In the genomic region with DNA sequence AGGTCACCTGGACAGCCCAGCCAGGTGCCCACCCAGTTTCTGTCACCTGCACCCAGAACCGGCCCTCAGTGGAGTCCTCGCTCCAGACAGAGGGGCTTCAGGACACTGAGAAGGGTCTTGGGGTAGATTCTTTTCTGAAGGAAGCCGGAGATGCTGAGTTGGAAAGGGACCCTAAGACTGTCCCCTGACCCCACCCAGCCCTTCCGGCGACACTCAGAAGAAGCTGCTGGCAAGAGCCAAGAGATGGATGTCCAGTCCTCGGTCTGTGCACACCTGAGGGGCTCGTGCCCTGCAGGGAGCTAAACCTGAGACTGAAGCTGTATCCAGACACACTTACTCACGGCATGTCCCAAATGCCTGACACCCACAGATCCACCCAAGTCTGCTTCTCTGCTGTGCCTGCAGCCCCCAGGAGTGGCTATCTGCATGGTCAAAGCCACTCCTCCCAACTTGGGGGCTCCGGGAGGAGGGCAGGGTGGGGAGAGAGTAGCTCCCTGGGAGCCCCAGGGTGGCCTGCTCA, we compare ENCODE assay signal across 25 cellular contexts. TPM values are rescaled to one million over a fixed set of nuclear protein-coding genes. Genes with fewer than 3 reads are reported as not detected.
DNase-seq lines count a peak whose midpoint lies in the region; ATAC-seq, FAIRE-seq and TF ChIP-seq lines count a peak whose summit lies in the region.
"Had no signal": no experiment of that assay in that cellular context is flagged by ENCODE, and none has a peak within 500 bp of the region (broad histone marks: within the 10 kb centered on the region; RNA-seq: fewer than 3 reads in every experiment).

No MANE protein-coding gene starts in this region.

- no peak for FAIRE-seq in kidney (lab: Jason Lieb, UNC)
- FAIRE-seq: D721Med, GM18507 had no signal

- no peaks in the 10 kb centered on the region for H3K4me1 ChIP-seq in kidney (ENCODE audit: control insufficient read depth in 1 of 2, insufficient read depth in 1 of 2, low read depth in 1 of 2, low read length in 2 of 2)
- H3K4me1 ChIP-seq: right lobe of liver had no signal

- H3K4me3 Mint-ChIP-seq in natural killer cell treated with Interleukin-12 subunit alpha and Interleukin-12 subunit beta and Interleukin-15 and Interleukin-18, amount 100 ng/mL, for 72 hours, result peak overlapping the region; percentile 67
- no peak overlapping the region for H3K4me3 Mint-ChIP-seq in natural killer cell
- H3K4me3 Mint-ChIP-seq in stimulated activated naive CD8-positive, alpha-beta T cell treated with anti-CD3 and anti-CD28 coated beads, Interleukin-15, amount 100 ng/mL, for 72 hours, result no peak overlapping the region
- H3K4me3 Mint-ChIP-seq: brain, nephron, WTC11 had no signal

- H3K27ac Mint-ChIP-seq in natural killer cell treated with Interleukin-12 subunit alpha and Interleukin-12 subunit beta and Interleukin-15 and Interleukin-18, amount 100 ng/mL, for 72 hours, result peak overlapping the region; percentile 55 to 78
- no peak overlapping the region for H3K27ac Mint-ChIP-seq in natural killer cell
- no peak overlapping the region for H3K27ac Mint-ChIP-seq in stimulated activated naive CD8-positive, alpha-beta T cell treated with anti-CD3 and anti-CD28 coated beads, Interleukin-15, amount 100 ng/mL, for 72 hours
- H3K27ac Mint-ChIP-seq: brain, nephron, WTC11 had no signal

- H3K9me3 ChIP-seq in kidney (ENCODE audit: control insufficient read depth in 1 of 2, low read length in 2 of 2), result no peaks in the 10 kb centered on the region
- H3K9me3 ChIP-seq: right lobe of liver, upper lobe of right lung had no signal

- H3K4me3 ChIP-seq in NB4 (ENCODE audit: low read depth, low read length) (peak overlapping the region; percentile 27), kidney (ENCODE audit: low read length in 2 of 2) (no peak overlapping the region)
- H3K4me3 ChIP-seq: right lobe of liver, upper lobe of right lung had no signal

- TF ChIP-seq POLR2A in NB4 (IDR thresholded peaks at IDR 0.05; ENCODE audit: extremely low read depth, insufficient read length), result no peak

- no peaks in the 10 kb centered on the region for H3K9me3 Mint-ChIP-seq in natural killer cell treated with Interleukin-12 subunit alpha and Interleukin-12 subunit beta and Interleukin-15 and Interleukin-18, amount 100 ng/mL, for 72 hours
- no peaks in the 10 kb centered on the region for H3K9me3 Mint-ChIP-seq in natural killer cell
- H3K9me3 Mint-ChIP-seq in stimulated activated naive CD8-positive, alpha-beta T cell treated with anti-CD3 and anti-CD28 coated beads, Interleukin-15, amount 100 ng/mL, for 72 hours, result no peaks in the 10 kb centered on the region
- H3K9me3 Mint-ChIP-seq: CD4-positive, CD25-positive, alpha-beta regulatory T cell; WTC11 had no signal

- no peak overlapping the region for H3K9ac ChIP-seq in kidney (ENCODE audit: low read length in 2 of 2)

- no peak for ATAC-seq in natural killer cell treated with Interleukin-12 subunit alpha and Interleukin-12 subunit beta and Interleukin-15 and Interleukin-18, amount 100 ng/mL, for 72 hours
- ATAC-seq in natural killer cell, result no peak
- ATAC-seq in stimulated activated naive CD8-positive, alpha-beta T cell treated with anti-CD3 and anti-CD28 coated beads, Interleukin-15, amount 100 ng/mL, for 72 hours, result no peak
- ATAC-seq: PC-3, WTC11 had no signal

- intact Hi-C loops in natural killer cell (cut with micrococcal nuclease), result no loop called here
- intact Hi-C loops in kidney (cut with DNase I), result no loop called here

- no peaks in the 10 kb centered on the region for H3K36me3 ChIP-seq in kidney (ENCODE audit: control insufficient read depth in 1 of 2, insufficient read depth in 2 of 2, low read length in 2 of 2)
- H3K36me3 ChIP-seq: right lobe of liver, upper lobe of right lung had no signal

- peaks cover 0 to 2% of the 10 kb centered on the region in 2 donors for H3K27me3 Mint-ChIP-seq in natural killer cell treated with Interleukin-12 subunit alpha and Interleukin-12 subunit beta and Interleukin-15 and Interleukin-18, amount 100 ng/mL, for 72 hours
- no peaks in the 10 kb centered on the region for H3K27me3 Mint-ChIP-seq in natural killer cell (ENCODE audit: low read depth in 2 of 2)
- H3K27me3 Mint-ChIP-seq in stimulated activated naive CD8-positive, alpha-beta T cell treated with anti-CD3 and anti-CD28 coated beads, Interleukin-15, amount 100 ng/mL, for 72 hours, result peaks cover 14% of the 10 kb centered on the region

- no peak for DNase-seq in natural killer cell treated with Interleukin-12 subunit alpha and Interleukin-12 subunit beta and Interleukin-15 and Interleukin-18, amount 100 ng/mL, for 72 hours (ENCODE audit: low spot score)
- DNase-seq in natural killer cell (no peak), NB4 (ENCODE audit: low read depth) (peak; percentile 40), kidney (peak; percentile 49), kidney tubule cell (ENCODE audit: low spot score) (no peak), NCI-H1417 treated with DMSO at 0.1 percent for 48 hours (lab: John Stamatoyannopoulos, UW) (no peak)
- DNase-seq in stimulated activated naive CD8-positive, alpha-beta T cell treated with anti-CD3 and anti-CD28 coated beads, Interleukin-15, amount 100 ng/mL, for 72 hours, result no peak
- DNase-seq: activated effector memory CD4-positive, alpha-beta T cell treated with Interleukin-2 at 50 U/mL for 16 hours; activated T-cell treated with anti-CD3 and anti-CD28 coated beads for 4 hours; H7; NCI-H1694 treated with DMSO at 0.1 percent for 48 hours; NCI-H2171 treated with DMSO at 0.1 percent for 48 hours; NCI-H524; PC-3; stimulated activated CD4-positive, alpha-beta T cell treated with anti-CD3 and anti-CD28 coated beads, Interleukin-12 subunit alpha, Interleukin-12 subunit beta, amount 100 ng/mL, for 4 hours; stimulated activated CD4-positive, alpha-beta T cell treated with anti-CD3 and anti-CD28 coated beads, Interleukin-4, amount 100 ng/mL, for 1 hour; substantia nigra; upper lobe of right lung had no signal

- no peak overlapping the region for H3K27ac ChIP-seq in kidney (ENCODE audit: low read depth in 2 of 2, low read length in 2 of 2)
- H3K27ac ChIP-seq: right lobe of liver, upper lobe of right lung had no signal

- H3K4me1 Mint-ChIP-seq in natural killer cell treated with Interleukin-12 subunit alpha and Interleukin-12 subunit beta and Interleukin-15 and Interleukin-18, amount 100 ng/mL, for 72 hours (ENCODE audit: low read depth in 2 of 2), result peaks cover 22 to 24% of the 10 kb centered on the region in 2 donors
- peaks cover 5 to 11% of the 10 kb centered on the region in 2 donors for H3K4me1 Mint-ChIP-seq in natural killer cell
- H3K4me1 Mint-ChIP-seq in stimulated activated naive CD8-positive, alpha-beta T cell treated with anti-CD3 and anti-CD28 coated beads, Interleukin-15, amount 100 ng/mL, for 72 hours, result peaks cover 22% of the 10 kb centered on the region
- H3K4me1 Mint-ChIP-seq: nephron, WTC11 had no signal

- no peak for TF ChIP-seq CTCF in natural killer cell (IDR thresholded peaks at IDR 0.05)
- no peak for TF ChIP-seq CTCF in NB4 (IDR thresholded peaks at IDR 0.05; ENCODE audit: low read depth, low read length)
- TF ChIP-seq CTCF in kidney (IDR thresholded peaks at IDR 0.05; ENCODE audit: borderline replicate concordance, extremely low read depth, insufficient read depth), result no peak

- no peaks in the 10 kb centered on the region for H3K36me3 Mint-ChIP-seq in natural killer cell treated with Interleukin-12 subunit alpha and Interleukin-12 subunit beta and Interleukin-15 and Interleukin-18, amount 100 ng/mL, for 72 hours
- H3K36me3 Mint-ChIP-seq in natural killer cell, result no peaks in the 10 kb centered on the region
- H3K36me3 Mint-ChIP-seq: brain; CD4-positive, CD25-positive, alpha-beta regulatory T cell; WTC11 had no signal

RNA-seq across cellular contexts. Expression of a gene that starts 20.2 kb away (rescaled TPM):
- not detected for total RNA-seq in natural killer cell treated with Interleukin-12 subunit alpha and Interleukin-12 subunit beta and Interleukin-15 and Interleukin-18, amount 100 ng/mL, for 72 hours
- total RNA-seq in natural killer cell (under 1 TPM in 2 of 3 donors, not detected in 1; 0.11 to 0.45 TPM), kidney (0.09 TPM)
- polyA plus RNA-seq in kidney (ENCODE audit: insufficient read depth, low read depth, low replicate concordance), result not detected

Comparison
In these comparisons a context has a peak if more than half of its experiments do, and no peak if none do; other contexts are left out.
1. H3K27ac Mint-ChIP-seq: peak in natural killer cell treated with Interleukin-12 subunit alpha and Interleukin-12 subunit beta and Interleukin-15 and Interleukin-18, amount 100 ng/mL, for 72 hours (2 of 2); none in natural killer cell (0 of 2) and stimulated activated naive CD8-positive, alpha-beta T cell treated with anti-CD3 and anti-CD28 coated beads, Interleukin-15, amount 100 ng/mL, for 72 hours (0 of 2).
2. DNase-seq: peak in NB4 (single experiment) and kidney (single experiment); none in natural killer cell treated with Interleukin-12 subunit alpha and Interleukin-12 subunit beta and Interleukin-15 and Interleukin-18, amount 100 ng/mL, for 72 hours (single experiment), natural killer cell (single experiment), kidney tubule cell (single experiment), NCI-H1417 treated with DMSO at 0.1 percent for 48 hours (single experiment) and stimulated activated naive CD8-positive, alpha-beta T cell treated with anti-CD3 and anti-CD28 coated beads, Interleukin-15, amount 100 ng/mL, for 72 hours (0 of 2).